ENCODE assay signal across 20 cellular contexts in the genomic region with DNA sequence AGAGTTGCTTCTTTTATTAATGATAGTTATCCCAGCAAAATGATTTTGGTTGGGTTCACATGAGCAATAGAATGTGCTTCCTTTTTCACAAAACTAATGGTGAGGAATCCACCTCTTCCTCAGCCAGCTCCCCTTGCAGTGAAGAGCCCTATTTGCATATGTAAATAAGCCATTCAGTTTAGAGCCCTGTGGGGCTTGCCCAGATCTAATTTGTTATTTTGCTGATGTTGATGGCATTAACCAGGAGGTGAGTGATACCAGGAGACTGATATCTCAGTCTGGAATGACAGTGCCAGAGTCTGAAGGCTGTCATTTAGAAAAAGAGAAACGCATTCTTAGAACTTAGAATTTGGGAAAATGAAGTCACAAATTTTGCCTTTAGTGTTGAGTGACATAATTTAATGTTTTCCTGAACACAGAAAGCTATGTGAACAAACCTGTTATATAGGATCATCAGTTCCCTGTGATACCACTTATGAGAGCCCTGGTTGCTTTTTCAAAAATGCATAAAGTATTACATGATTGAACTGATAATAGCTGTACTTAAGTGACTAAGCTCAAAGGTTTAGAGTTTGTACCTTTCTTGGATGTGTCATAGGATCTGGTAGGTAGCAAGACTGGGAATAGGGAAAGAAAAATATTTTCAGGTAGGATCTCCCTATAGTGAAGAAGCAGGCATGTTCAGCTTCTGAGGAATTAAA.
DNase-seq lines count a peak whose midpoint lies in the region; ATAC-seq and TF ChIP-seq lines count a peak whose summit lies in the region.
"Had no signal": no experiment of that assay in that cellular context is flagged by ENCODE, and none has a peak within 500 bp of the region (broad histone marks: within the 10 kb centered on the region; RNA-seq: fewer than 3 reads in every experiment).

No MANE protein-coding gene starts in this region.

- H3K27me3 ChIP-seq in H7 (ENCODE audit: control insufficient read depth, insufficient read depth, low read length) (no peaks in the 10 kb centered on the region), foreskin keratinocyte (no peaks in the 10 kb centered on the region), smooth muscle cell (ENCODE audit: low read depth) (no peaks in the 10 kb centered on the region)
- H3K27me3 ChIP-seq: Peyer's patch had no signal

- H3K36me3 ChIP-seq in H7 (replicated peaks; ENCODE audit: control insufficient read depth, insufficient read depth, low read length), result no peaks in the 10 kb centered on the region
- no peaks in the 10 kb centered on the region for H3K36me3 ChIP-seq in smooth muscle cell (ENCODE audit: low read depth)
- H3K36me3 ChIP-seq: Peyer's patch had no signal

- H2AFZ ChIP-seq in smooth muscle cell (ENCODE audit: low read depth), result no peak overlapping the region

- H4K20me1 ChIP-seq in smooth muscle cell (ENCODE audit: low read depth), result no peaks in the 10 kb centered on the region

- H3K4me1 ChIP-seq in foreskin keratinocyte, result peaks cover 21% of the 10 kb centered on the region
- peaks cover 20% of the 10 kb centered on the region for H3K4me1 ChIP-seq in smooth muscle cell (ENCODE audit: low read depth)
- H3K4me1 ChIP-seq: Peyer's patch had no signal

- DNase-seq in H7 (peak; percentile 26), NCI-H526 treated with DMSO at 0.1 percent for 48 hours (lab: John Stamatoyannopoulos, UW) (peak; percentile 34), foreskin keratinocyte (no peak), smooth muscle cell (lab: John Stamatoyannopoulos, UW; ENCODE audit: unreplicated experiment) (no peak), DMS79 (lab: John Stamatoyannopoulos, UW) (no peak), dedifferentiated amniotic fluid mesenchymal stem cell (ENCODE audit: extremely low spot score) (no peak), NCI-H2029 (lab: John Stamatoyannopoulos, UW) (no peak)
- DNase-seq: ACHN, AML-193, COR-L47, DMS153, MV-4-11, NCI-H1417 treated with DMSO at 0.1 percent for 48 hours, NCI-H2029 treated with DMSO at 0.1 percent for 48 hours, NCI-H2171 treated with DMSO at 0.1 percent for 48 hours, NCI-H446 treated with DMSO at 0.1 percent for 48 hours, Peyer's patch, SHP77, SK-N-SH had no signal

- H3K9me3 ChIP-seq in smooth muscle cell (replicated peaks; ENCODE audit: low read depth), result no peaks in the 10 kb centered on the region
- H3K9me3 ChIP-seq: Peyer's patch, SK-N-SH had no signal

- H3F3A ChIP-seq in smooth muscle cell (ENCODE audit: low read depth), result no peaks in the 10 kb centered on the region

- TF ChIP-seq CTCF in foreskin keratinocyte (conservative IDR thresholded peaks at IDR 0.05), result no peak
- no peak for TF ChIP-seq CTCF in smooth muscle cell (IDR thresholded peaks at IDR 0.05; ENCODE audit: borderline replicate concordance, insufficient read depth, poor library complexity, severe bottlenecking)

- H3K4me2 ChIP-seq in smooth muscle cell, result no peak overlapping the region
- H3K4me2 ChIP-seq: SK-N-SH had no signal

- H3K79me2 ChIP-seq in smooth muscle cell (ENCODE audit: low read depth), result no peaks in the 10 kb centered on the region

- H3K9ac ChIP-seq in smooth muscle cell (ENCODE audit: low read depth), result no peak overlapping the region
- H3K9ac ChIP-seq: SK-N-SH had no signal

- ATAC-seq in foreskin keratinocyte, result peak; percentile 34
- ATAC-seq: HCT116 had no signal

- WGBS in smooth muscle cell (ENCODE audit: low lambda C conversion rate), result 68% methylated on average over 1 of the region's 1 CpG

- H3K27ac ChIP-seq in foreskin keratinocyte (peak overlapping the region; percentile 42), smooth muscle cell (ENCODE audit: low read depth) (peak overlapping the region; percentile 49)
- H3K27ac ChIP-seq: Peyer's patch had no signal

- H3K4me3 ChIP-seq in H7 (ENCODE audit: insufficient read depth, low read depth, low read length), result no peak overlapping the region
- no peak overlapping the region for H3K4me3 ChIP-seq in smooth muscle cell
- H3K4me3 ChIP-seq: Peyer's patch had no signal

Comparison
In these comparisons a context has a peak if more than half of its experiments do, and no peak if none do; other contexts are left out.
1. DNase-seq: peak in H7 (single experiment) and NCI-H526 treated with DMSO at 0.1 percent for 48 hours (single experiment); none in foreskin keratinocyte (0 of 2), smooth muscle cell (single experiment), DMS79 (single experiment), dedifferentiated amniotic fluid mesenchymal stem cell (single experiment) and NCI-H2029 (single experiment).